In the genomic region with DNA sequence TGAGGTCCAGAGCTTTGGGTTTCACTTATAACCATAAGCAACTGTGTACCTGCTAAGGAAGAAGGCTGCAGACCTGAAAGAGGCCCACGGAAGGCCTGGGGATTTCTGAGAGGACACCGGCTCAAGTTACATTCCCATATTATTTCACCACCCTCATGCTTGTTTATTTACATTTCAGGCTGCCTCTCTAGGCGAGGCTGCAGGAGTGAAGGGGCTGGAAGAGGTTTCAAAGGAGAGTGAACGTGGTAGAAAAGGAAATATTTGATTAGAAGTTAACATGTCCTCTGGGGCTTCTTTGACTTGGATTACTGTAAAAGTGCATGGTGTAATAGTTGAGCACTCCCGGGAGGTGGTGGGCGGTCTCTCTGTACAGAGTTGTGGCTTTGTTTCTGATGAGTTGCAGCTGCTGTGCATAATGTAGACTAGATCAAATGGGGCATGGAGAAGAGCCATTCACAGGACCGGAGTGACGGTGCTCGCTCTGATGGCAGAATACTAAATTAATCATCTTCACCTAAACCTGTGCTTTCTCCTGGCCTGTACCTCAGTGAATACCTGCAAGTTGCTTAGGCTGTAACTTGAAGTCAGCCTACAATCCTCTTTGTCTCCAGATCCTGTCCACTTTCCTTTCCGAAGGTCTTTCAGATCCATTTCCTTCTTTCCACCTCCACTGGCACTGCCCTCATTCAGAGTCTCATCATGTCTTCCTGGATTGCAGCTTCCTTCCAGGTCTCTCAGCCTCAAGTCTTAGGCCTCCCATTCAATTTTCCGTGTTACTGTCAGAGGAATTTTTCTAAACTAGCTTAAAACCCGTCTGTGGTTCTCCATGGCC, we compare ENCODE assay signal across 10 cellular contexts. TPM values are rescaled to one million over a fixed set of nuclear protein-coding genes. Genes with fewer than 3 reads are reported as not detected.
DNase-seq lines count a peak whose midpoint lies in the region; ATAC-seq lines count a peak whose summit lies in the region.
"Had no signal": no experiment of that assay in that cellular context is flagged by ENCODE, and none has a peak within 500 bp of the region (broad histone marks: within the 10 kb centered on the region; RNA-seq: fewer than 3 reads in every experiment).

No MANE protein-coding gene starts in this region.

- peaks cover 5% of the 10 kb centered on the region for H3K36me3 Mint-ChIP-seq in activated T-cell treated with anti-CD3 and anti-CD28 coated beads, Interleukin-2, amount 50 U/mL, for 4 hours (ENCODE audit: insufficient read depth)
- peaks cover 9% of the 10 kb centered on the region for H3K36me3 Mint-ChIP-seq in stimulated activated effector memory CD8-positive, alpha-beta T cell treated with anti-CD3 and anti-CD28 coated beads, Interleukin-12 subunit alpha, Interleukin-12 subunit beta, amount 100 ng/mL, for 72 hours

- no peaks in the 10 kb centered on the region for H3K27me3 Mint-ChIP-seq in activated T-cell treated with anti-CD3 and anti-CD28 coated beads, Interleukin-2, amount 50 U/mL, for 4 hours (ENCODE audit: low read depth)

- H3K27ac Mint-ChIP-seq in stimulated activated effector memory CD8-positive, alpha-beta T cell treated with anti-CD3 and anti-CD28 coated beads, Interleukin-12 subunit alpha, Interleukin-12 subunit beta, amount 100 ng/mL, for 72 hours = no peak overlapping the region

- H3K4me1 Mint-ChIP-seq in activated T-cell treated with anti-CD3 and anti-CD28 coated beads, Interleukin-2, amount 50 U/mL, for 4 hours (ENCODE audit: low read depth) = peaks cover 59% of the 10 kb centered on the region
- peaks cover 69% of the 10 kb centered on the region for H3K4me1 Mint-ChIP-seq in stimulated activated effector memory CD8-positive, alpha-beta T cell treated with anti-CD3 and anti-CD28 coated beads, Interleukin-12 subunit alpha, Interleukin-12 subunit beta, amount 100 ng/mL, for 72 hours

- peak; percentile 8 to 37 for ATAC-seq in activated T-cell treated with anti-CD3 and anti-CD28 coated beads, Interleukin-2, amount 50 U/mL, for 4 hours
- no peak for ATAC-seq in stimulated activated effector memory CD8-positive, alpha-beta T cell treated with anti-CD3 and anti-CD28 coated beads, Interleukin-12 subunit alpha, Interleukin-12 subunit beta, amount 100 ng/mL, for 72 hours
- ATAC-seq in GM19452 (IDR thresholded peaks at IDR 0.05; ENCODE audit: unreplicated experiment) = no peak
- ATAC-seq in GM19455 (IDR thresholded peaks at IDR 0.05; ENCODE audit: unreplicated experiment) = no peak

- H3K4me3 Mint-ChIP-seq in activated T-cell treated with anti-CD3 and anti-CD28 coated beads, Interleukin-2, amount 50 U/mL, for 4 hours = peak overlapping the region; percentile 35
- peak overlapping the region; percentile 78 for H3K4me3 Mint-ChIP-seq in stimulated activated effector memory CD8-positive, alpha-beta T cell treated with anti-CD3 and anti-CD28 coated beads, Interleukin-12 subunit alpha, Interleukin-12 subunit beta, amount 100 ng/mL, for 72 hours

- DNase-seq in GF-D8 (lab: John Stamatoyannopoulos, UW) (peak; percentile 3), NCI-H1092 (lab: John Stamatoyannopoulos, UW) (peak; percentile 67), hippocampal formation (lab: John Stamatoyannopoulos, UW) (peak; percentile 24 to 56)
- peak; percentile 44 for DNase-seq in activated T-cell treated with anti-CD3 and anti-CD28 coated beads, Interleukin-2, amount 50 U/mL, for 4 hours
- DNase-seq in stimulated activated effector memory CD8-positive, alpha-beta T cell treated with anti-CD3 and anti-CD28 coated beads, Interleukin-12 subunit alpha, Interleukin-12 subunit beta, amount 100 ng/mL, for 72 hours (ENCODE audit: low spot score in 2 of 2) = no peak
- DNase-seq in effector CD4-positive, alpha-beta T cell = no peak

- H3K9me3 Mint-ChIP-seq in activated T-cell treated with anti-CD3 and anti-CD28 coated beads, Interleukin-2, amount 50 U/mL, for 4 hours = no peaks in the 10 kb centered on the region
- H3K9me3 Mint-ChIP-seq in stimulated activated effector memory CD8-positive, alpha-beta T cell treated with anti-CD3 and anti-CD28 coated beads, Interleukin-12 subunit alpha, Interleukin-12 subunit beta, amount 100 ng/mL, for 72 hours = no peaks in the 10 kb centered on the region

RNA-seq across cellular contexts. Expression of a gene that starts 1.9 kb away (rescaled TPM):
- 10 to 100 TPM; 31.1 to 40.2 (median 38.7) TPM for total RNA-seq in activated T-cell treated with anti-CD3 and anti-CD28 coated beads, Interleukin-2, amount 50 U/mL, for 4 hours

RNA-seq across cellular contexts. Expression of a gene that starts 43.0 kb away (rescaled TPM):
- not detected for total RNA-seq in activated T-cell treated with anti-CD3 and anti-CD28 coated beads, Interleukin-2, amount 50 U/mL, for 4 hours
- total RNA-seq: pulmonary artery endothelial cell; T-helper 2 cell treated with Interferon-gamma antibody and Interleukin-4, amounts not matched to agents 100 ng/mL and 5 ng/mL, for 36 hours had no signal

Comparison
In these comparisons a context has a peak if more than half of its experiments do, and no peak if none do; other contexts are left out.
1. DNase-seq: peak in GF-D8 (single experiment), NCI-H1092 (single experiment), activated T-cell treated with anti-CD3 and anti-CD28 coated beads, Interleukin-2, amount 50 U/mL, for 4 hours (single experiment) and hippocampal formation (2 of 2); none in stimulated activated effector memory CD8-positive, alpha-beta T cell treated with anti-CD3 and anti-CD28 coated beads, Interleukin-12 subunit alpha, Interleukin-12 subunit beta, amount 100 ng/mL, for 72 hours (0 of 2) and effector CD4-positive, alpha-beta T cell (single experiment).
2. ATAC-seq: peak in activated T-cell treated with anti-CD3 and anti-CD28 coated beads, Interleukin-2, amount 50 U/mL, for 4 hours (2 of 2); none in stimulated activated effector memory CD8-positive, alpha-beta T cell treated with anti-CD3 and anti-CD28 coated beads, Interleukin-12 subunit alpha, Interleukin-12 subunit beta, amount 100 ng/mL, for 72 hours (single experiment), GM19452 (single experiment) and GM19455 (single experiment).